Comparison of ENCODE assay signal across 1 cellular context in the genomic region with DNA sequence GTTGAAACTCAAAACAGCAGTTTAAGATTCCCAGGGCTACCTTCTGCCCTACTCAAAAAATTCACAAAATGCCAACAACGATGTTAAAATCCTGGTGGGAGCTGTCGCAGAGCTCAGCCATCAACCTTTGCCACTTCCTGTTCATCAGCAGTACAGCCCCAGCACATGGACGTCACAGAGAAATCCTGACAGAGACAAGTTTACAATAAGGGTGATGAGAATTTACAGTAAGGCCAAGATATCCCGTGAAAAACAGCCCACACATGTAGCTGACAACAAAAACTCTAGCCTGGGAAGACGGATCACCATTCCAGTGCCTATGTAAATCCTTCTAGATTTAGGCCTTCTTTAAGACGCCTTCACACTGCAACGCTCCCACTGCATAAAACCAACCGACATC.
TF ChIP-seq lines count a peak whose summit lies in the region.

No MANE protein-coding gene starts in this region.

TF ChIP-seq in IMR-90, 13 proteins besides CTCF, POLR2A, EP300 and RAD21:
- TF ChIP-seq RFX5 (IDR thresholded peaks at IDR 0.05; ENCODE audit: low read depth, low read length) (no peak), CHD1 (IDR thresholded peaks at IDR 0.05; ENCODE audit: low read depth, low read length) (no peak), CEBPB (IDR thresholded peaks at IDR 0.05; ENCODE audit: low read depth, low read length) (no peak), MAFK (IDR thresholded peaks at IDR 0.05; ENCODE audit: low read depth, low read length) (no peak), BHLHE40 (IDR thresholded peaks at IDR 0.05; ENCODE audit: low read depth, low read length) (peak; percentile 75), MXI1 (IDR thresholded peaks at IDR 0.05; ENCODE audit: borderline replicate concordance, low read depth, low read length) (peak; percentile 50; the same call in 1 of the 2 replicates)
